Comparison of ENCODE assay signal across 9 cellular contexts in the genomic region with DNA sequence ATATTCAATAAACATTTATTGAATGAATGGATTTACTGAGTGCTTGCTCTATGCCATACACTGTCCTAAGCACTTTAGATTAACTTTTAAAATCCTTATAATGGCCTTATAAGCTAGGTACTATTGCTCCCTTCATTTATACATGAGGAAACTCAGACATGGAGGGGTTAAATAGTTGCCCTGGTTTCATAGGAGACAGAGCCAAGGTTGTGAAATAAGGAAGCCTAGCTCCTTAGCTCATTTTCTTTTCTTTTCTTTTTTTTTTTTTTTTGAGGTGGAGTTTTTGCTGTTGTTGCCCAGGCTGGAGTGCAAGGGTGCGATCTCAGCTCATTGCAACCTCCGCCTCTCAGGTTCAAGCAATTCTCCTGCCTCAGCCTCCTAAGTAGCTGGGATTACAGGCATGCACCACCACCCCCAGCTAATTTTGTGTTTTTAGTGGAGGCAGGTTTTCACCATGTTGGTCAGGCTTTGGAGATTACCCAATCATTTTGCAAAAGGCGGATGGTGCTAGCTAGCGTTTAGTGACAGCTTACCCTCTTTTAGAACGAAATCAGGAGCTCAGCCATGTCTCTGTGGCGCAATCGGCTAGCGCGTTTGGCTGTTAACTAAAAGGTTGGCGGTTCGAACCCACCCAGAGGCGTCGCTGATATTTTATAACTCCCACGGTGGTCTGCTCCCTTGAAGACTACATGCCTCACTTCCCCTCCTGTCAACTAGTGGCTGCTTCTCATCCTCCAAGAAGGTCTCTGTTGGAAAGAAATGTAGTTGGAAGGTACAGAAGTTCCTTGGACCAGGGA. TPM values are rescaled to one million over a fixed set of nuclear protein-coding genes. Genes with fewer than 3 reads are reported as not detected.
DNase-seq lines count a peak whose midpoint lies in the region; ATAC-seq and TF ChIP-seq lines count a peak whose summit lies in the region.
"Not testable (repeated sequence)": the region's sequence is repeated elsewhere in the genome, so short reads cannot be mapped to it uniquely, and the experiment has no call there.
"Had no signal": no experiment of that assay in that cellular context is flagged by ENCODE, and none has a peak within 500 bp of the region (broad histone marks: within the 10 kb centered on the region; RNA-seq: fewer than 3 reads in every experiment).

No MANE protein-coding gene starts in this region.

- DNase-seq in BE2C, result peak; percentile 41
- DNase-seq in HCEC 1CT, result peak; percentile 2
- peak; percentile 1 for DNase-seq in RPMI8226
- DNase-seq in colonic mucosa, result peak; percentile 15
- peak; percentile 61 for DNase-seq in fibroblast of villous mesenchyme (ENCODE audit: low read depth)
- peak; percentile 42 for DNase-seq in iris pigment epithelial cell (ENCODE audit: low read depth)
- not testable (repeated sequence) for DNase-seq in osteoblast (ENCODE audit: insufficient read length, low spot score, missing footprints); upper lobe of right lung

- peak overlapping the region; percentile 24 for H3K4me2 ChIP-seq in osteoblast (ENCODE audit: insufficient read depth, low read length)

- H4K20me1 ChIP-seq in osteoblast (ENCODE audit: insufficient read depth, low read length), result not testable (repeated sequence)

- not testable (repeated sequence) for H3K36me3 ChIP-seq in BE2C; colonic mucosa; osteoblast (ENCODE audit: insufficient read depth, low read length); upper lobe of right lung

- not testable (repeated sequence) for H3K4me1 ChIP-seq in BE2C; colonic mucosa; osteoblast (ENCODE audit: insufficient read depth, low read length); upper lobe of right lung

- H3K79me2 ChIP-seq in osteoblast (ENCODE audit: insufficient read depth, low read length), result not testable (repeated sequence)

- intact Hi-C loops in colonic mucosa (cut with DNase I); upper lobe of right lung (cut with DNase I): not testable (repeated sequence)

- not testable (repeated sequence) for H3K9ac ChIP-seq in colonic mucosa (ENCODE audit: low read depth in 2 of 2, low read length in 2 of 2)

- H3K4me3 ChIP-seq in BE2C (ENCODE audit: low read depth, low read length); colonic mucosa; fibroblast of villous mesenchyme (ENCODE audit: low read depth, low read length); osteoblast (ENCODE audit: insufficient read depth, low read length); upper lobe of right lung: not testable (repeated sequence)

- H2AFZ ChIP-seq in osteoblast (ENCODE audit: low read length), result not testable (repeated sequence)

- peak; percentile 66 for ATAC-seq in upper lobe of right lung

- not testable (repeated sequence) for TF ChIP-seq CTCF in BE2C (IDR thresholded peaks at IDR 0.05; ENCODE audit: low read depth, low read length); colonic mucosa (IDR thresholded peaks at IDR 0.05); fibroblast of villous mesenchyme (IDR thresholded peaks at IDR 0.05; ENCODE audit: insufficient read depth, low read depth, low read length); osteoblast (IDR thresholded peaks at IDR 0.05; ENCODE audit: extremely low read depth, low read depth, low read length); upper lobe of right lung (IDR thresholded peaks at IDR 0.05)

- H3K9me3 ChIP-seq in BE2C; colonic mucosa; osteoblast (ENCODE audit: low read depth, low read length); upper lobe of right lung: not testable (repeated sequence)

- H3K27me3 ChIP-seq in BE2C; colonic mucosa; osteoblast (ENCODE audit: insufficient read depth, low read length); upper lobe of right lung: not testable (repeated sequence)

- H3K27ac ChIP-seq in colonic mucosa; osteoblast (ENCODE audit: low read depth, low read length); upper lobe of right lung: not testable (repeated sequence)

RNA-seq across cellular contexts. Expression of a gene that starts 33.1 kb away (rescaled TPM):
- 2.1 TPM for polyA plus RNA-seq in BE2C (2012; ENCODE audit: insufficient read depth, insufficient read length, low read depth)
- total RNA-seq in colonic mucosa (1 to 10 TPM in 1 of 2 donors, under 1 TPM in 1; 0.96 to 4.0 TPM), fibroblast of villous mesenchyme (0.32 and 0.43 TPM in 2 replicates), osteoblast (under 0.01 TPM in 1 of 2 replicates, not detected in the other), upper lobe of right lung (0.43 TPM)
- total RNA-seq: CD4-positive, CD25-positive, alpha-beta regulatory T cell had no signal

RNA-seq across cellular contexts. Expression of a gene that starts 33.7 kb away (rescaled TPM):
- polyA plus RNA-seq in BE2C (2012; ENCODE audit: insufficient read depth, insufficient read length, low read depth), result 24.4 TPM
- total RNA-seq in colonic mucosa (10 to 100 TPM in 1 of 2 donors, 1 to 10 TPM in 1; 8.4 to 11.5 TPM), fibroblast of villous mesenchyme (23.8 and 44.9 TPM in 2 replicates), osteoblast (30.0 and 51.0 TPM in 2 replicates), upper lobe of right lung (35.1 TPM)
